In genomic region chr19:10640361-10640760, GRCh38 we compare ENCODE assay signal across 21 cellular contexts. TPM values are rescaled to one million over a fixed set of nuclear protein-coding genes. Genes with fewer than 3 reads are reported as not detected.
DNase-seq lines count a peak whose midpoint lies in the region; ATAC-seq, FAIRE-seq and TF ChIP-seq lines count a peak whose summit lies in the region.
"Had no signal": no experiment of that assay in that cellular context is flagged by ENCODE, and none has a peak within 500 bp of the region (broad histone marks: within the 10 kb centered on the region; RNA-seq: fewer than 3 reads in every experiment).

No MANE protein-coding gene starts in this region.

- no peak overlapping the region for H3K4me3 Mint-ChIP-seq in activated CD8-positive, alpha-beta T cell treated with anti-CD3 and anti-CD28 coated beads for 36 hours
- no peak overlapping the region for H3K4me3 Mint-ChIP-seq in activated CD8-positive, alpha-beta T cell treated with anti-CD3 and anti-CD28 coated beads, Interleukin-2, amount 10 ng/mL, durations not matched to agents 7 days and 5 days
- no peak overlapping the region for H3K4me3 Mint-ChIP-seq in CD8-positive, alpha-beta T cell
- H3K4me3 Mint-ChIP-seq in stimulated activated memory B cell treated with anti-CD40 and anti-IgM and Interleukin-4, amounts not matched to agents 10 μg/mL and 1 μg/mL and 100 μg/mL, for 72 hours = no peak overlapping the region

- no peak overlapping the region for H3K27ac ChIP-seq in CD8-positive, alpha-beta T cell (ENCODE audit: low read depth, low read length)
- H3K27ac ChIP-seq in K562 (ENCODE audit: extremely low read depth, low read depth, low read length) = no peak overlapping the region
- H3K27ac ChIP-seq: SJSA1 had no signal

- intact Hi-C loops in activated CD8-positive, alpha-beta T cell treated with anti-CD3 and anti-CD28 coated beads for 36 hours (cut with micrococcal nuclease) = loop anchor here (5.0 kb wide), 1 partner anchor 38 kb away; no protein-coding TSS in a partner anchor
- intact Hi-C loops in CD8-positive, alpha-beta T cell (cut with DNase I, micrococcal nuclease) = loop anchor here in 1 of 2 experiments (5.0 kb wide), 1 partner anchor 38 kb away; no protein-coding TSS in a partner anchor
- intact Hi-C loops in K562 (cut with micrococcal nuclease) = no loop called here

- in situ Hi-C loops in K562 (cut with MboI) = loop anchor here (5.0 kb wide), 1 partner anchor 58 kb away; no protein-coding TSS in a partner anchor

- peaks cover 39% of the 10 kb centered on the region for H3K4me1 ChIP-seq in CD8-positive, alpha-beta T cell (ENCODE audit: insufficient read depth, low read length)
- peaks cover 3 to 21% of the 10 kb centered on the region in 2 experiments; a peak in 3 of 5 replicates for H3K4me1 ChIP-seq in K562 (replicated peaks in 1 of 2; ENCODE audit: control insufficient read depth in 2 of 2, insufficient read depth in 2 of 2, low read length in 2 of 2)
- H3K4me1 ChIP-seq: SJSA1 had no signal

- no peak for DNase-seq in activated CD8-positive, alpha-beta T cell treated with anti-CD3 and anti-CD28 coated beads for 36 hours
- DNase-seq in activated CD8-positive, alpha-beta T cell treated with anti-CD3 and anti-CD28 coated beads, Interleukin-2, amount 10 ng/mL, durations not matched to agents 7 days and 5 days = no peak
- DNase-seq in CD8-positive, alpha-beta T cell = no peak
- DNase-seq in K562 (ENCODE audit: extremely low read depth in 1 of 4, low spot score in 3 of 4) = no peak
- no peak for DNase-seq in NCI-H1694 treated with DMSO at 0.1 percent for 48 hours (lab: John Stamatoyannopoulos, UW)
- no peak for DNase-seq in glomerular visceral epithelial cell (ENCODE audit: extremely low spot score)
- DNase-seq: DMS53, GDM1, GOT3, HCEC 1CT, IMR-90, NCI-H1105 treated with DMSO at 0.1 percent for 48 hours, NCI-H1694, NCI-H2081 treated with DMSO at 0.1 percent for 48 hours, NCI-H2171 treated with DMSO at 0.1 percent for 48 hours, NCI-H524 treated with DMSO at 0.1 percent for 48 hours had no signal

- POLR2A ChIA-PET in activated CD8-positive, alpha-beta T cell treated with anti-CD3 and anti-CD28 coated beads for 36 hours (lab: Charles Lee) = interaction anchor here (0.6 to 2.0 kb wide), 4 partner anchors 14 to 59 kb away, joined by 3 to 7 read pairs (median 4); no protein-coding TSS in a partner anchor
- POLR2A ChIA-PET in activated CD8-positive, alpha-beta T cell treated with anti-CD3 and anti-CD28 coated beads, Interleukin-2, amount 10 ng/mL, durations not matched to agents 7 days and 5 days (lab: Charles Lee) = interaction anchor here (1.0 to 2.2 kb wide), 2 partner anchors 13 to 36 kb away, joined by 3 to 12 read pairs; no protein-coding TSS in a partner anchor
- POLR2A ChIA-PET in CD8-positive, alpha-beta T cell (lab: Charles Lee) = interaction anchor here (0.7 to 1.3 kb wide), 2 partner anchors 9 to 48 kb away, joined by 3 to 4 read pairs; no protein-coding TSS in a partner anchor
- POLR2A ChIA-PET in K562 (lab: Yijun Ruan, JAX) = interaction anchor here (0.6 to 1.1 kb wide), 4 partner anchors 11 to 106 kb away, joined by 3 to 4 read pairs (median 3); no protein-coding TSS in a partner anchor

- no peak overlapping the region for H3K9ac ChIP-seq in K562 (ENCODE audit: insufficient read depth in 1 of 2, low read depth in 2 of 2, low read length in 2 of 2)

- no peaks in the 10 kb centered on the region for H3K9me3 ChIP-seq in CD8-positive, alpha-beta T cell (ENCODE audit: low read length)
- H3K9me3 ChIP-seq in K562 (replicated peaks; ENCODE audit: control insufficient read depth, insufficient read depth, low read depth, low read length) = no peaks in the 10 kb centered on the region
- H3K9me3 ChIP-seq: SJSA1 had no signal

- peaks cover 52% of the 10 kb centered on the region for H3K36me3 Mint-ChIP-seq in activated CD8-positive, alpha-beta T cell treated with anti-CD3 and anti-CD28 coated beads for 36 hours (ENCODE audit: low read depth)
- H3K36me3 Mint-ChIP-seq in activated CD8-positive, alpha-beta T cell treated with anti-CD3 and anti-CD28 coated beads, Interleukin-2, amount 10 ng/mL, durations not matched to agents 7 days and 5 days (ENCODE audit: low read depth) = peaks cover 62% of the 10 kb centered on the region
- H3K36me3 Mint-ChIP-seq in CD8-positive, alpha-beta T cell = peaks cover 79% of the 10 kb centered on the region
- H3K36me3 Mint-ChIP-seq in stimulated activated memory B cell treated with anti-CD40 and anti-IgM and Interleukin-4, amounts not matched to agents 10 μg/mL and 1 μg/mL and 100 μg/mL, for 72 hours = peaks cover 75% of the 10 kb centered on the region

- H4K20me1 ChIP-seq in K562 (replicated peaks; ENCODE audit: control insufficient read depth, insufficient read depth, low read length) = no peaks in the 10 kb centered on the region

- CTCF ChIA-PET in activated CD8-positive, alpha-beta T cell treated with anti-CD3 and anti-CD28 coated beads for 36 hours (lab: Charles Lee) = interaction anchor here (1.8 to 14.8 kb wide), 3 partner anchors 45 to 70 kb away, joined by 4 to 409 read pairs (median 71); partner anchors contain the start of genes CDKN2D and KRI1
- CTCF ChIA-PET in activated CD8-positive, alpha-beta T cell treated with anti-CD3 and anti-CD28 coated beads, Interleukin-2, amount 10 ng/mL, durations not matched to agents 7 days and 5 days (lab: Charles Lee) = interaction anchor here (13.9 kb wide), 1 partner anchor 58 kb away, joined by 421 read pairs; no protein-coding TSS in a partner anchor
- CTCF ChIA-PET in CD8-positive, alpha-beta T cell (lab: Charles Lee) = interaction anchor here (1.5 to 17.8 kb wide), 2 partner anchors 11 to 60 kb away, joined by 5 to 611 read pairs; no protein-coding TSS in a partner anchor
- CTCF ChIA-PET in K562 (lab: Yijun Ruan, JAX; ENCODE audit: low intra/inter-chr PET ratio) = interaction anchor here (0.6 kb wide), 1 partner anchor 8 kb away, joined by 4 read pairs; no protein-coding TSS in a partner anchor

- H3K27me3 Mint-ChIP-seq in activated CD8-positive, alpha-beta T cell treated with anti-CD3 and anti-CD28 coated beads for 36 hours = no peaks in the 10 kb centered on the region
- H3K27me3 Mint-ChIP-seq in activated CD8-positive, alpha-beta T cell treated with anti-CD3 and anti-CD28 coated beads, Interleukin-2, amount 10 ng/mL, durations not matched to agents 7 days and 5 days (ENCODE audit: low read depth) = no peaks in the 10 kb centered on the region
- H3K27me3 Mint-ChIP-seq in CD8-positive, alpha-beta T cell (ENCODE audit: low read depth) = no peaks in the 10 kb centered on the region
- no peaks in the 10 kb centered on the region for H3K27me3 Mint-ChIP-seq in stimulated activated memory B cell treated with anti-CD40 and anti-IgM and Interleukin-4, amounts not matched to agents 10 μg/mL and 1 μg/mL and 100 μg/mL, for 72 hours

- TF ChIP-seq POLR2A in K562 (conservative IDR thresholded peaks at IDR 0.05) = no peak

- peaks cover 43% of the 10 kb centered on the region for H3K36me3 ChIP-seq in CD8-positive, alpha-beta T cell (ENCODE audit: insufficient read depth, low read length)
- peaks cover 21% of the 10 kb centered on the region; the same call in 1 of the 3 replicates for H3K36me3 ChIP-seq in K562 (ENCODE audit: control insufficient read depth, insufficient read depth, low read length)

- no peak for TF ChIP-seq CTCF in activated CD8-positive, alpha-beta T cell treated with anti-CD3 and anti-CD28 coated beads for 36 hours (IDR thresholded peaks at IDR 0.05)
- no peak for TF ChIP-seq CTCF in CD8-positive, alpha-beta T cell (IDR thresholded peaks at IDR 0.05)
- TF ChIP-seq CTCF in K562 (IDR thresholded peaks at IDR 0.05 in 2 of 3, conservative IDR thresholded peaks at IDR 0.05 in 1 of 3; ENCODE audit: insufficient read depth in 2 of 3, low read depth in 1 of 3, low read length in 3 of 3) = no peak

- no TSS peak for BruUV-seq in K562 (replicated peaks; lab: Mats Ljungman, UMichigan)

- H3K79me2 ChIP-seq in K562 (ENCODE audit: control insufficient read depth, insufficient read depth, low read length) = no peaks in the 10 kb centered on the region

- TF ChIP-seq RAD21 in K562 (CRISPR knock-in tag; conservative IDR thresholded peaks at IDR 0.05 in 1 of 2, IDR thresholded peaks at IDR 0.05 in 1 of 2) = no peak

- no peak for ATAC-seq in activated CD8-positive, alpha-beta T cell treated with anti-CD3 and anti-CD28 coated beads for 36 hours
- ATAC-seq in activated CD8-positive, alpha-beta T cell treated with anti-CD3 and anti-CD28 coated beads, Interleukin-2, amount 10 ng/mL, durations not matched to agents 7 days and 5 days = no peak
- no peak for ATAC-seq in CD8-positive, alpha-beta T cell
- no peak for ATAC-seq in K562
- ATAC-seq in stimulated activated memory B cell treated with anti-CD40 and anti-IgM and Interleukin-4, amounts not matched to agents 10 μg/mL and 1 μg/mL and 100 μg/mL, for 72 hours = no peak
- ATAC-seq: Right ventricle myocardium inferior had no signal

- H3K4me2 ChIP-seq in K562 (ENCODE audit: insufficient read depth, low read length) = no peak overlapping the region

- no peaks in the 10 kb centered on the region for H3K27me3 ChIP-seq in CD8-positive, alpha-beta T cell (ENCODE audit: insufficient read depth, low read length)
- H3K27me3 ChIP-seq in K562 (ENCODE audit: control insufficient read depth in 2 of 2, insufficient read depth in 2 of 2, low read length in 2 of 2) = no peaks in the 10 kb centered on the region
- H3K27me3 ChIP-seq: SJSA1 had no signal

- H2AFZ ChIP-seq in K562 (ENCODE audit: low read depth, low read length) = no peak overlapping the region

- H3K9me3 Mint-ChIP-seq in activated CD8-positive, alpha-beta T cell treated with anti-CD3 and anti-CD28 coated beads for 36 hours = no peaks in the 10 kb centered on the region
- no peaks in the 10 kb centered on the region for H3K9me3 Mint-ChIP-seq in activated CD8-positive, alpha-beta T cell treated with anti-CD3 and anti-CD28 coated beads, Interleukin-2, amount 10 ng/mL, durations not matched to agents 7 days and 5 days (ENCODE audit: insufficient read depth)
- no peaks in the 10 kb centered on the region for H3K9me3 Mint-ChIP-seq in CD8-positive, alpha-beta T cell
- H3K9me3 Mint-ChIP-seq in stimulated activated memory B cell treated with anti-CD40 and anti-IgM and Interleukin-4, amounts not matched to agents 10 μg/mL and 1 μg/mL and 100 μg/mL, for 72 hours = no peaks in the 10 kb centered on the region

- peaks cover 9% of the 10 kb centered on the region for H3K9me1 ChIP-seq in K562 (ENCODE audit: control insufficient read depth, insufficient read depth, low read length)

- peak overlapping the region; percentile 75 for H3K27ac Mint-ChIP-seq in activated CD8-positive, alpha-beta T cell treated with anti-CD3 and anti-CD28 coated beads for 36 hours
- H3K27ac Mint-ChIP-seq in activated CD8-positive, alpha-beta T cell treated with anti-CD3 and anti-CD28 coated beads, Interleukin-2, amount 10 ng/mL, durations not matched to agents 7 days and 5 days = no peak overlapping the region
- peak overlapping the region; percentile 89 for H3K27ac Mint-ChIP-seq in CD8-positive, alpha-beta T cell
- H3K27ac Mint-ChIP-seq in stimulated activated memory B cell treated with anti-CD40 and anti-IgM and Interleukin-4, amounts not matched to agents 10 μg/mL and 1 μg/mL and 100 μg/mL, for 72 hours = peak overlapping the region; percentile 80

- TF ChIP-seq EP300 in K562 (IDR thresholded peaks at IDR 0.05; ENCODE audit: low read length) = no peak

- FAIRE-seq in K562 (lab: Jason Lieb, UNC) = peak; percentile 19
- FAIRE-seq: D721Med, HTR-8/SVneo had no signal

- H3K4me3 ChIP-seq in CD8-positive, alpha-beta T cell (ENCODE audit: low read depth, low read length) = no peak overlapping the region
- no peak overlapping the region for H3K4me3 ChIP-seq in K562
- H3K4me3 ChIP-seq: SJSA1 had no signal

- peaks cover 51% of the 10 kb centered on the region for H3K4me1 Mint-ChIP-seq in activated CD8-positive, alpha-beta T cell treated with anti-CD3 and anti-CD28 coated beads for 36 hours (ENCODE audit: low read depth)
- peaks cover 56% of the 10 kb centered on the region for H3K4me1 Mint-ChIP-seq in activated CD8-positive, alpha-beta T cell treated with anti-CD3 and anti-CD28 coated beads, Interleukin-2, amount 10 ng/mL, durations not matched to agents 7 days and 5 days (ENCODE audit: low read depth)
- H3K4me1 Mint-ChIP-seq in CD8-positive, alpha-beta T cell (ENCODE audit: low read depth) = peaks cover 53% of the 10 kb centered on the region
- peaks cover 79% of the 10 kb centered on the region for H3K4me1 Mint-ChIP-seq in stimulated activated memory B cell treated with anti-CD40 and anti-IgM and Interleukin-4, amounts not matched to agents 10 μg/mL and 1 μg/mL and 100 μg/mL, for 72 hours

- WGBS in K562 (ENCODE audit: insufficient coverage, low coverage, missing lambda C conversion rate) = 32% methylated on average over 2 of the region's 2 CpGs

RNA-seq across cellular contexts. Expression of gene ILF3, which starts 13.8 kb away (rescaled TPM):
- 100 to 1,000 TPM; 435 to 450 TPM for total RNA-seq in activated CD8-positive, alpha-beta T cell treated with anti-CD3 and anti-CD28 coated beads for 36 hours
- 100 to 1,000 TPM; 407 to 408 TPM for total RNA-seq in activated CD8-positive, alpha-beta T cell treated with anti-CD3 and anti-CD28 coated beads, Interleukin-2, amount 10 ng/mL, durations not matched to agents 7 days and 5 days
- total RNA-seq in CD8-positive, alpha-beta T cell = 100 to 1,000 TPM; 604 to 613 TPM
- 430 and 677 TPM in 2 replicates for total RNA-seq in K562 (2011; cell fraction: chromatin; rRNA removed; ENCODE audit: low replicate concordance)
- 329 and 377 TPM in 2 replicates for total RNA-seq in K562 (2011; cell fraction: nucleolus; rRNA removed)
- total RNA-seq in K562 (2011; cell fraction: nucleoplasm; rRNA removed) = 305 and 307 TPM in 2 replicates
- total RNA-seq in K562 (2014; rRNA removed) (141 and 169 TPM in 2 replicates), K562 (2014; rRNA removed; fragmentation: Illumina TruSeq; extraction: Trizol) (122 and 125 TPM in 2 replicates), K562 (2015; rRNA removed; fragmentation: Illumina TruSeq; extraction: Trizol) (179 and 183 TPM in 2 replicates), K562 (2021) (408 and 453 TPM in 2 replicates)
- polyA plus RNA-seq in K562 (2011; rRNA removed) (175 and 376 TPM in 2 replicates), K562 (2014; fragmentation: Illumina TruSeq; extraction: Trizol) (342 and 395 TPM in 2 replicates), K562 (2014; fragmentation: Nextera tagmentation; extraction: Ambion mirVana) (10 to 100 TPM; 26.0 to 27.5 TPM), K562 (2014; rRNA removed) (231 and 240 TPM in 2 replicates)
- 127 and 144 TPM in 2 replicates for polyA plus RNA-seq in K562 (2011; cell fraction: cytosol; rRNA removed)
- polyA plus RNA-seq in K562 (2011; cell fraction: nucleus; rRNA removed) = 442 and 520 TPM in 2 replicates
- polyA plus RNA-seq in K562 (2012) = 205 and 346 TPM in 2 replicates
- 144 and 225 TPM in 2 replicates for polyA minus RNA-seq in K562 (2011; rRNA and poly(A)+ RNA removed)
- 105 and 160 TPM in 2 replicates for polyA minus RNA-seq in K562 (2011; cell fraction: cytosol; rRNA and poly(A)+ RNA removed)
- 106 and 132 TPM in 2 replicates for polyA minus RNA-seq in K562 (2011; cell fraction: nucleus; rRNA and poly(A)+ RNA removed)

RNA-seq across cellular contexts. Expression of gene SLC44A2, which starts 15.0 kb away (rescaled TPM):
- total RNA-seq in activated CD8-positive, alpha-beta T cell treated with anti-CD3 and anti-CD28 coated beads for 36 hours = 10 to 100 TPM; 66.0 to 71.4 TPM
- total RNA-seq in activated CD8-positive, alpha-beta T cell treated with anti-CD3 and anti-CD28 coated beads, Interleukin-2, amount 10 ng/mL, durations not matched to agents 7 days and 5 days = 100 to 1,000 TPM; 112 to 121 TPM
- 100 to 1,000 TPM; 175 to 181 TPM for total RNA-seq in CD8-positive, alpha-beta T cell
- total RNA-seq in K562 (2011; cell fraction: chromatin; rRNA removed; ENCODE audit: low replicate concordance) = 37.8 and 63.7 TPM in 2 replicates
- total RNA-seq in K562 (2011; cell fraction: nucleolus; rRNA removed) = 41.6 and 41.7 TPM in 2 replicates
- total RNA-seq in K562 (2011; cell fraction: nucleoplasm; rRNA removed) = 44.4 and 57.3 TPM in 2 replicates
- total RNA-seq in K562 (2014; rRNA removed) (6.8 and 14.4 TPM in 2 replicates), K562 (2014; rRNA removed; fragmentation: Illumina TruSeq; extraction: Trizol) (6.2 and 6.5 TPM in 2 replicates), K562 (2015; rRNA removed; fragmentation: Illumina TruSeq; extraction: Trizol) (8.0 and 8.1 TPM in 2 replicates), K562 (2021) (30.2 and 34.2 TPM in 2 replicates)
- polyA plus RNA-seq in K562 (2011; rRNA removed) (15.1 and 23.3 TPM in 2 replicates), K562 (2014; fragmentation: Illumina TruSeq; extraction: Trizol) (26.3 and 33.0 TPM in 2 replicates), K562 (2014; fragmentation: Nextera tagmentation; extraction: Ambion mirVana) (1 to 10 TPM; 1.1 to 2.3 TPM), K562 (2014; rRNA removed) (12.4 and 16.7 TPM in 2 replicates)
- polyA plus RNA-seq in K562 (2011; cell fraction: cytosol; rRNA removed) = 22.5 and 26.7 TPM in 2 replicates
- 44.7 and 54.4 TPM in 2 replicates for polyA plus RNA-seq in K562 (2011; cell fraction: nucleus; rRNA removed)
- polyA plus RNA-seq in K562 (2012) = 29.6 and 49.8 TPM in 2 replicates
- 18.5 and 22.8 TPM in 2 replicates for polyA minus RNA-seq in K562 (2011; rRNA and poly(A)+ RNA removed)
- 18.0 and 33.3 TPM in 2 replicates for polyA minus RNA-seq in K562 (2011; cell fraction: cytosol; rRNA and poly(A)+ RNA removed)
- 7.8 and 11.1 TPM in 2 replicates for polyA minus RNA-seq in K562 (2011; cell fraction: nucleus; rRNA and poly(A)+ RNA removed)

RNA-seq across cellular contexts. Expression of gene AP1M2, which starts 53.2 kb away (rescaled TPM):
- not detected for total RNA-seq in activated CD8-positive, alpha-beta T cell treated with anti-CD3 and anti-CD28 coated beads for 36 hours
- not detected for total RNA-seq in activated CD8-positive, alpha-beta T cell treated with anti-CD3 and anti-CD28 coated beads, Interleukin-2, amount 10 ng/mL, durations not matched to agents 7 days and 5 days
- total RNA-seq in CD8-positive, alpha-beta T cell = not detected
- total RNA-seq in K562 (2011; cell fraction: chromatin; rRNA removed; ENCODE audit: low replicate concordance) = not detected in 2 replicates
- 1.2 TPM in 1 of 2 replicates, not detected in the other for total RNA-seq in K562 (2011; cell fraction: nucleolus; rRNA removed)
- total RNA-seq in K562 (2011; cell fraction: nucleoplasm; rRNA removed) = 1.1 and 1.7 TPM in 2 replicates
- total RNA-seq in K562 (2014; rRNA removed) (0.59 TPM in 1 of 2 replicates, not detected in the other), K562 (2014; rRNA removed; fragmentation: Illumina TruSeq; extraction: Trizol) (0.57 and 1.3 TPM in 2 replicates), K562 (2015; rRNA removed; fragmentation: Illumina TruSeq; extraction: Trizol) (0.15 TPM in 1 of 2 replicates, not detected in the other), K562 (2021) (0.33 and 0.40 TPM in 2 replicates)
- polyA plus RNA-seq in K562 (2011; rRNA removed) (0.39 and 0.50 TPM in 2 replicates), K562 (2014; fragmentation: Illumina TruSeq; extraction: Trizol) (0.68 TPM in 1 of 2 replicates, not detected in the other), K562 (2014; fragmentation: Nextera tagmentation; extraction: Ambion mirVana) (1 to 10 TPM; 1.1 to 1.4 TPM), K562 (2014; rRNA removed) (1.1 and 1.3 TPM in 2 replicates)
- polyA plus RNA-seq in K562 (2011; cell fraction: cytosol; rRNA removed) = 0.34 and 1.0 TPM in 2 replicates
- polyA plus RNA-seq in K562 (2011; cell fraction: nucleus; rRNA removed) = 0.24 and 0.41 TPM in 2 replicates
- polyA plus RNA-seq in K562 (2012) = 0.55 and 0.68 TPM in 2 replicates
- polyA minus RNA-seq in K562 (2011; rRNA and poly(A)+ RNA removed) = 0.11 TPM in 1 of 2 replicates, not detected in the other
- 0.95 and 2.2 TPM in 2 replicates for polyA minus RNA-seq in K562 (2011; cell fraction: cytosol; rRNA and poly(A)+ RNA removed)
- 0.78 TPM in 1 of 2 replicates, not detected in the other for polyA minus RNA-seq in K562 (2011; cell fraction: nucleus; rRNA and poly(A)+ RNA removed)
- total RNA-seq: IMR-90, Right ventricle myocardium inferior had no signal
